In the genomic region with DNA sequence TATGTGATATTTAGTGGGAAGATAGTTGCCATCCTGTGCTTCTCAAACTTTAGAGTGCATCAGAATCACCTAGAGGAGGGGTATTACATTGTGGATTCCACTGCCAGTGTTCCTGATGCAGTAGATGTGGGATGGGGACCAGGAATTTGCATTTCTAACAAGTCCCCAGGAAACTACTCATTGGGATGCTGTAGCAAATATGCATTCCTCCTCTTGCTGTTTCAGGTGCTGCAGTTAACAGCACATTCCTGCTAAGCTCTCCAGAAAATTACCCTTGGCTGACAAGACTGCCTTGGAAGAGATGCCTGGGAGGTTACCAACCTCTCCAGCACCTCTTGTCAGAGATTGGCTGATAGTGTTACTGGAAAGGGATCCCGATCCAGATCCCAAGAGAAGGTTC, we compare ENCODE assay signal across 22 cellular contexts.
"Had no signal": no experiment of that assay in that cellular context is flagged by ENCODE, and none has a peak within 500 bp of the region (broad histone marks: within the 10 kb centered on the region; RNA-seq: fewer than 3 reads in every experiment).

No MANE protein-coding gene starts in this region.

- H3K27ac Mint-ChIP-seq: naive thymus-derived CD4-positive, alpha-beta T cell; stimulated activated memory B cell treated with anti-CD40 and anti-IgM and Interleukin-4, amounts not matched to agents 10 μg/mL and 1 μg/mL and 100 μg/mL, for 72 hours; stimulated activated naive CD8-positive, alpha-beta T cell treated with anti-CD3 and anti-CD28 coated beads, Interleukin-15, Interleukin-2, amounts not matched to agents 100 ng/mL and 50 ng/mL, for 24 hours had no signal

- H3K36me3 Mint-ChIP-seq: stimulated activated memory B cell treated with anti-CD40 and anti-IgM and Interleukin-4, amounts not matched to agents 10 μg/mL and 1 μg/mL and 100 μg/mL, for 72 hours had no signal

- H3K4me3 ChIP-seq: coronary artery, heart right ventricle, lung, spleen, tibial artery, upper lobe of right lung, vagina had no signal

- DNase-seq: effector CD4-positive, alpha-beta T cell; heart right ventricle; hypothalamus; kidney; left cardiac atrium; left ventricle myocardium superior; mesenchymal stem cell; naive thymus-derived CD4-positive, alpha-beta T cell; posterior cingulate gyrus; spleen; stimulated activated CD4-positive, alpha-beta T cell treated with anti-CD3 and anti-CD28 coated beads, Interleukin-15, amount 100 ng/mL, for 24 hours; stimulated activated CD4-positive, alpha-beta T cell treated with anti-CD3 and anti-CD28 coated beads, Interleukin-1b, Interleukin-23, amount 100 ng/mL, for 48 hours; stimulated activated CD4-positive, alpha-beta T cell treated with anti-CD3 and anti-CD28 coated beads, Interleukin-4, amount 100 ng/mL, for 24 hours; tibial artery; upper lobe of right lung had no signal

- H3K27ac ChIP-seq: coronary artery, heart right ventricle, neutrophil, spleen, tibial artery, upper lobe of right lung, vagina had no signal

- H3K9me3 ChIP-seq: upper lobe of right lung, vagina had no signal

- H3K4me3 Mint-ChIP-seq: naive thymus-derived CD4-positive, alpha-beta T cell; stimulated activated memory B cell treated with anti-CD40 and anti-IgM and Interleukin-4, amounts not matched to agents 10 μg/mL and 1 μg/mL and 100 μg/mL, for 72 hours; stimulated activated naive CD8-positive, alpha-beta T cell treated with anti-CD3 and anti-CD28 coated beads, Interleukin-15, Interleukin-2, amounts not matched to agents 100 ng/mL and 50 ng/mL, for 24 hours had no signal

- ATAC-seq: heart right ventricle; left cardiac atrium; left ventricle myocardium superior; naive thymus-derived CD4-positive, alpha-beta T cell; sciatic nerve; stimulated activated memory B cell treated with anti-CD40 and anti-IgM and Interleukin-4, amounts not matched to agents 10 μg/mL and 1 μg/mL and 100 μg/mL, for 72 hours; upper lobe of right lung had no signal

- H3K36me3 ChIP-seq: heart right ventricle, neutrophil, spleen, tibial artery, upper lobe of right lung, vagina had no signal

- H3K27me3 Mint-ChIP-seq: stimulated activated memory B cell treated with anti-CD40 and anti-IgM and Interleukin-4, amounts not matched to agents 10 μg/mL and 1 μg/mL and 100 μg/mL, for 72 hours; stimulated activated naive CD8-positive, alpha-beta T cell treated with anti-CD3 and anti-CD28 coated beads, Interleukin-15, Interleukin-2, amounts not matched to agents 100 ng/mL and 50 ng/mL, for 24 hours had no signal

- H3K27me3 ChIP-seq: heart right ventricle, neutrophil, spleen, tibial artery, upper lobe of right lung, vagina had no signal

- H3K4me1 ChIP-seq: heart right ventricle, spleen, tibial artery, upper lobe of right lung, vagina had no signal

- H3K4me1 Mint-ChIP-seq: naive thymus-derived CD4-positive, alpha-beta T cell; stimulated activated memory B cell treated with anti-CD40 and anti-IgM and Interleukin-4, amounts not matched to agents 10 μg/mL and 1 μg/mL and 100 μg/mL, for 72 hours had no signal
